Comparison of ENCODE assay signal across 14 cellular contexts in genomic region chr15:98813956-98814355, GRCh38.
"Had no signal": no experiment of that assay in that cellular context is flagged by ENCODE, and none has a peak within 500 bp of the region (broad histone marks: within the 10 kb centered on the region; RNA-seq: fewer than 3 reads in every experiment).

No MANE protein-coding gene starts in this region.

- H3K4me3 ChIP-seq: hepatocyte, ovary, right atrium auricular region, sigmoid colon, skin epidermis had no signal

- H3K4me1 ChIP-seq: foreskin keratinocyte had no signal

- FAIRE-seq: urothelium cell line had no signal

- H3K4me2 ChIP-seq: hepatocyte had no signal

- H2AFZ ChIP-seq: hepatocyte had no signal

- H3K27ac ChIP-seq: foreskin keratinocyte, hepatocyte, ovary, right atrium auricular region, sigmoid colon had no signal

- H3K9me3 ChIP-seq: ovary, right atrium auricular region, sigmoid colon had no signal

- ATAC-seq: foreskin keratinocyte; left lobe of liver; naive thymus-derived CD8-positive, alpha-beta T cell had no signal

- DNase-seq: cortex of kidney; dorsolateral prefrontal cortex; effector CD8-positive, alpha-beta T cell; foreskin keratinocyte; mammary epithelial cell; naive thymus-derived CD8-positive, alpha-beta T cell; ovary; sigmoid colon; stimulated activated naive CD4-positive, alpha-beta T cell had no signal

- H3K36me3 ChIP-seq: ovary, right atrium auricular region, sigmoid colon had no signal

- H3K27me3 ChIP-seq: dorsolateral prefrontal cortex, foreskin keratinocyte, hepatocyte, ovary, right atrium auricular region, sigmoid colon had no signal
